1 cellular context compared by ENCODE assay signal in genomic region chr19:45971260-45971902, GRCh38.
TF ChIP-seq lines count a peak whose summit lies in the region.

No MANE protein-coding gene starts in this region.

TF ChIP-seq in neural cell, 6 proteins besides CTCF, POLR2A, EP300 and RAD21 (continued from another document):
- TF ChIP-seq REST (IDR thresholded peaks at IDR 0.05; ENCODE audit: borderline replicate concordance) (no peak), POLR2AphosphoS5 (IDR thresholded peaks at IDR 0.05) (no peak), MXI1 (conservative IDR thresholded peaks at IDR 0.05; ENCODE audit: poor library complexity, severe bottlenecking) (no peak), SMC3 (conservative IDR thresholded peaks at IDR 0.05; ENCODE audit: poor library complexity) (no peak), EZH2 (IDR thresholded peaks at IDR 0.05; ENCODE audit: borderline replicate concordance, insufficient read depth, low read length, poor library complexity, severe bottlenecking) (no peak)
